15 cellular contexts compared by ENCODE assay signal in the genomic region with DNA sequence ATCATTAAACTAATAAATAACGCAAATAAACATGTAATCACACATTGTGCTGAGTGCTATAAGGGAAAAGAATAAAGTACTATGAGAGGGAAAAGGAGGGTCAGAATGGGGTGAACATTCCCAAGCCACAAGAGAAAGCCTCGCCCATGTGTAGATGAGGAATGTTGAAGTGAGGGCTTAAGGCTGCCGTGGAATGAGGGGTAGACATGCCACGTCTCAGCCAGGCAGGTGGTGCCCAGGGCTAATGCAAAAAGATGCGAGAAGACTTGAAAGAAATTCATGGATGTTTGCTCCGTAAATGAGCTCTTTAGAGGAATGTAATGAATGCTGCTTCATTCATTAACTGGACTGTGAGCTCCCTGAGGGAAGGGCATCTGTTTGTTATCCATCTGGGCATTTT. TPM values are rescaled to one million over a fixed set of nuclear protein-coding genes. Genes with fewer than 3 reads are reported as not detected.
DNase-seq lines count a peak whose midpoint lies in the region; ATAC-seq, FAIRE-seq and TF ChIP-seq lines count a peak whose summit lies in the region.
"Had no signal": no experiment of that assay in that cellular context is flagged by ENCODE, and none has a peak within 500 bp of the region (broad histone marks: within the 10 kb centered on the region; RNA-seq: fewer than 3 reads in every experiment).

No MANE protein-coding gene starts in this region.

- ATAC-seq in HG03108 (IDR thresholded peaks at IDR 0.05; ENCODE audit: unreplicated experiment) = no peak
- ATAC-seq in upper lobe of left lung (ENCODE audit: low FRiP score in 2 of 2) = no peak

- no peak overlapping the region for H3K4me3 ChIP-seq in astrocyte (ENCODE audit: insufficient read depth, low read depth, low read length)
- no peak overlapping the region for H3K4me3 ChIP-seq in upper lobe of left lung
- H3K4me3 ChIP-seq in prostate gland = no peak overlapping the region
- H3K4me3 ChIP-seq: BLaER1 had no signal

- peaks cover 3% of the 10 kb centered on the region for H4K20me1 ChIP-seq in astrocyte (ENCODE audit: insufficient read depth, low read length)

- TF ChIP-seq POLR2A in upper lobe of left lung (IDR thresholded peaks at IDR 0.05) (no peak), prostate gland (IDR thresholded peaks at IDR 0.05) (no peak)

- H3K27ac Mint-ChIP-seq in astrocyte (ENCODE audit: unreplicated experiment) (no peak overlapping the region), nephron progenitor cell (peak overlapping the region; percentile 24)
- H3K27ac Mint-ChIP-seq: CD4-positive, CD25-positive, alpha-beta regulatory T cell; HFFc6 had no signal

- H3K27me3 Mint-ChIP-seq in astrocyte (ENCODE audit: low read depth, unreplicated experiment) (peaks cover 53% of the 10 kb centered on the region), nephron progenitor cell (ENCODE audit: low read depth, poor library complexity) (no peaks in the 10 kb centered on the region)

- H3K9me3 Mint-ChIP-seq in astrocyte (ENCODE audit: unreplicated experiment) (peaks cover 2% of the 10 kb centered on the region), nephron progenitor cell (no peaks in the 10 kb centered on the region)

- H3K4me1 ChIP-seq in astrocyte (ENCODE audit: insufficient read depth, low read length) (peaks cover 12% of the 10 kb centered on the region), upper lobe of left lung (no peaks in the 10 kb centered on the region), prostate gland (replicated peaks) (no peaks in the 10 kb centered on the region)
- H3K4me1 ChIP-seq: BLaER1 had no signal

- H3K4me1 Mint-ChIP-seq in astrocyte (ENCODE audit: low read depth, unreplicated experiment) (peaks cover 4% of the 10 kb centered on the region), nephron progenitor cell (peaks cover 72% of the 10 kb centered on the region)
- H3K4me1 Mint-ChIP-seq: CD4-positive, CD25-positive, alpha-beta regulatory T cell had no signal

- H3K9me3 ChIP-seq in astrocyte (ENCODE audit: insufficient read depth, low read depth, low read length) (no peaks in the 10 kb centered on the region), upper lobe of left lung (no peaks in the 10 kb centered on the region), prostate gland (no peaks in the 10 kb centered on the region)
- H3K9me3 ChIP-seq: BLaER1 had no signal

- intact Hi-C loops in prostate gland (cut with DNase I) = loop anchor here (10.0 kb wide), 1 partner anchor 62 kb away; no protein-coding TSS in a partner anchor

- H3K9ac ChIP-seq in astrocyte (ENCODE audit: low read length) = no peak overlapping the region
- H3K9ac ChIP-seq: BLaER1 had no signal

- H3K4me2 ChIP-seq in astrocyte (ENCODE audit: low read length) = no peak overlapping the region
- H3K4me2 ChIP-seq: BLaER1 had no signal

- DNase-seq in NCI-H82 (lab: John Stamatoyannopoulos, UW) = peak; percentile 89
- no peak for DNase-seq in NCI-H82 treated with DMSO at 0.1 percent for 48 hours (lab: John Stamatoyannopoulos, UW; ENCODE audit: unreplicated experiment)
- peak; percentile 24 for DNase-seq in astrocyte (ENCODE audit: low read depth)
- DNase-seq in nephron progenitor cell = no peak
- DNase-seq in upper lobe of left lung = no peak
- DNase-seq in prostate gland (ENCODE audit: low spot score) = no peak
- DNase-seq in NCI-H524 treated with DMSO at 0.1 percent for 48 hours (lab: John Stamatoyannopoulos, UW) = no peak
- DNase-seq: CD4-positive, CD25-positive, alpha-beta regulatory T cell; DMS 273 treated with DMSO at 0.1 percent for 48 hours; HCEC 1CT; HFFc6 had no signal

- H3K36me3 Mint-ChIP-seq in astrocyte (ENCODE audit: low read depth, unreplicated experiment) (no peaks in the 10 kb centered on the region), nephron progenitor cell (ENCODE audit: low read depth) (no peaks in the 10 kb centered on the region)
- H3K36me3 Mint-ChIP-seq: CD4-positive, CD25-positive, alpha-beta regulatory T cell had no signal

- 63 to 67% methylated on average over 6 of the region's 6 CpGs for WGBS in upper lobe of left lung, 2 donors
- WGBS in prostate gland = 59% methylated on average over 6 of the region's 6 CpGs

- H3K4me3 Mint-ChIP-seq in astrocyte (ENCODE audit: unreplicated experiment) (no peak overlapping the region), nephron progenitor cell (no peak overlapping the region)
- H3K4me3 Mint-ChIP-seq: CD4-positive, CD25-positive, alpha-beta regulatory T cell; HFFc6 had no signal

- H3K36me3 ChIP-seq in astrocyte (ENCODE audit: insufficient read depth, low read length) = no peaks in the 10 kb centered on the region
- H3K36me3 ChIP-seq in upper lobe of left lung = no peaks in the 10 kb centered on the region
- no peaks in the 10 kb centered on the region for H3K36me3 ChIP-seq in prostate gland
- H3K36me3 ChIP-seq: BLaER1 had no signal

- TF ChIP-seq EP300 in upper lobe of left lung (IDR thresholded peaks at IDR 0.05) = no peak

- H2AFZ ChIP-seq in astrocyte (ENCODE audit: low read depth, low read length) = no peak overlapping the region

- TF ChIP-seq CTCF in astrocyte (IDR thresholded peaks at IDR 0.05; ENCODE audit: insufficient read depth, low read depth, low read length) = no peak
- TF ChIP-seq CTCF in nephron progenitor cell (IDR thresholded peaks at IDR 0.05) = no peak
- TF ChIP-seq CTCF in upper lobe of left lung (IDR thresholded peaks at IDR 0.05) = no peak
- no peak for TF ChIP-seq CTCF in prostate gland (IDR thresholded peaks at IDR 0.05)

- no peak for FAIRE-seq in astrocyte (lab: Jason Lieb, UNC)

- H3K27me3 ChIP-seq in astrocyte (ENCODE audit: insufficient read depth, low read length) (no peaks in the 10 kb centered on the region), upper lobe of left lung (no peaks in the 10 kb centered on the region), prostate gland (replicated peaks; ENCODE audit: insufficient read depth) (peaks cover 2% of the 10 kb centered on the region)
- H3K27me3 ChIP-seq: BLaER1 had no signal

- H3K27ac ChIP-seq in astrocyte (ENCODE audit: low read depth, low read length) (no peak overlapping the region), upper lobe of left lung (no peak overlapping the region), prostate gland (no peak overlapping the region)
- H3K27ac ChIP-seq: 22Rv1, BLaER1 had no signal

- no peaks in the 10 kb centered on the region for H3K79me2 ChIP-seq in astrocyte (ENCODE audit: insufficient read depth, low read length)

RNA-seq across cellular contexts. Expression of gene ASIC2, which starts 30.4 kb away (rescaled TPM):
- total RNA-seq in astrocyte (0.36 TPM in 1 of 2 replicates, not detected in the other), upper lobe of left lung (under 1 TPM in 1 of 6 donors, not detected in 5; 0.17 TPM), prostate gland (1 to 10 TPM in 1 of 2 donors, not detected in 1; 3.2 TPM)
- total RNA-seq: CD4-positive, CD25-positive, alpha-beta regulatory T cell; H4; HFFc6 had no signal

Comparison
In these comparisons a context has a peak if more than half of its experiments do, and no peak if none do; other contexts are left out.
1. DNase-seq: peak in NCI-H82 (single experiment) and astrocyte (single experiment); none in NCI-H82 treated with DMSO at 0.1 percent for 48 hours (single experiment), nephron progenitor cell (single experiment), upper lobe of left lung (0 of 2), prostate gland (single experiment) and NCI-H524 treated with DMSO at 0.1 percent for 48 hours (single experiment).